18 cellular contexts compared by ENCODE assay signal in the genomic region with DNA sequence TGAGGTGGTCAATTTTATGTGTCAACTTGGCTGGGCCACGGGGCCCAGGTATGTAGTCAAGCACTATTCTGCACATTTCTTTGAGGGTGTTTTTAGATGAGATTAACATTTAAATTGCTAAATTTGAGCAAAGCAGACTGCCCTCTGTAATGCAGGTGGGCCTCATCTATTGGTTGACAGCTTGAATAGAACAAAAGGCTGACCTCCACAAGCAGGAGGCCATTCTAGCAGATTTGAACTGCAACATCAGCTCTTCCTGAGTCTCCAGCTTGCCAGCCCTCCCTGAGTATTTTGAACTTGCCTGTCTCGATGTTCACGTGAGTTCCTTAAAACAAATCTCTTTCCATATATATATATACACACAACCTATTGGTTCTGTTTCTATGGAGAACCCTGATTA.
DNase-seq lines count a peak whose midpoint lies in the region; ATAC-seq and TF ChIP-seq lines count a peak whose summit lies in the region.
"Had no signal": no experiment of that assay in that cellular context is flagged by ENCODE, and none has a peak within 500 bp of the region (broad histone marks: within the 10 kb centered on the region; RNA-seq: fewer than 3 reads in every experiment).

No MANE protein-coding gene starts in this region.

- no peak overlapping the region for H3K4me3 Mint-ChIP-seq in GM23338
- no peak overlapping the region for H3K4me3 Mint-ChIP-seq in H9
- no peak overlapping the region for H3K4me3 Mint-ChIP-seq in brain
- no peak overlapping the region for H3K4me3 Mint-ChIP-seq in activated CD8-positive, alpha-beta T cell treated with anti-CD3 and anti-CD28 coated beads, Interleukin-2, amount 10 ng/mL, durations not matched to agents 7 days and 5 days
- H3K4me3 Mint-ChIP-seq: CD4-positive, alpha-beta memory T cell; HFFc6 had no signal

- H3K9ac ChIP-seq in H9 (ENCODE audit: extremely low read depth, insufficient read length, low read length) = no peak overlapping the region
- H3K9ac ChIP-seq: GM23248 had no signal

- CTCF ChIA-PET in activated CD8-positive, alpha-beta T cell treated with anti-CD3 and anti-CD28 coated beads, Interleukin-2, amount 10 ng/mL, durations not matched to agents 7 days and 5 days (lab: Charles Lee) = no interaction called here

- no peak overlapping the region for H3K23ac ChIP-seq in H9 (ENCODE audit: insufficient read length, low read depth, low read length)

- H2AK5ac ChIP-seq in H9 (ENCODE audit: insufficient read length, low read length) = no peak overlapping the region

- no peak overlapping the region for H3K4ac ChIP-seq in H9 (ENCODE audit: low read depth, low read length)

- no peak overlapping the region for H2BK120ac ChIP-seq in H9 (ENCODE audit: low read depth, low read length, poor library complexity, severe bottlenecking)

- POLR2A ChIA-PET in activated CD8-positive, alpha-beta T cell treated with anti-CD3 and anti-CD28 coated beads, Interleukin-2, amount 10 ng/mL, durations not matched to agents 7 days and 5 days (lab: Charles Lee) = no interaction called here

- H2BK20ac ChIP-seq in H9 (ENCODE audit: low read depth, low read length, poor library complexity, severe bottlenecking) = no peak overlapping the region

- H2BK12ac ChIP-seq in H9 (ENCODE audit: insufficient read length, low read depth, low read length) = no peak overlapping the region

- no peak overlapping the region for H4K5ac ChIP-seq in H9 (ENCODE audit: insufficient read length, low read depth, low read length)

- H3K9me2 ChIP-seq in GM23338 (ENCODE audit: insufficient read depth) = peaks cover 5% of the 10 kb centered on the region; the same call in 1 of the 2 replicates

- TF ChIP-seq CTCF in GM23338 (conservative IDR thresholded peaks at IDR 0.05; ENCODE audit: low read depth in 2 of 2) (no peak), H9 (conservative IDR thresholded peaks at IDR 0.05) (no peak), brain (conservative IDR thresholded peaks at IDR 0.05) (no peak)

- H3K4me1 ChIP-seq in GM23338 (ENCODE audit: insufficient read depth) (peaks cover 64% of the 10 kb centered on the region), H9 (ENCODE audit: insufficient read depth, low read length) (peaks cover 28% of the 10 kb centered on the region)

- no peaks in the 10 kb centered on the region for H3K9me3 ChIP-seq in H9 (ENCODE audit: control insufficient read depth, low read depth, low read length)
- H3K9me3 ChIP-seq: HAP-1 had no signal

- no peak overlapping the region for H3K56ac ChIP-seq in H9 (ENCODE audit: insufficient read length, low read depth, low read length)

- H3K27ac Mint-ChIP-seq in GM23338 = no peak overlapping the region
- peak overlapping the region in 1 of 3 experiments; percentile 22; a peak in 1 of 7 replicates for H3K27ac Mint-ChIP-seq in H9
- peak overlapping the region in 3 of 5 experiments; percentile 57 to 92 (median 87) for H3K27ac Mint-ChIP-seq in brain
- H3K27ac Mint-ChIP-seq in activated CD8-positive, alpha-beta T cell treated with anti-CD3 and anti-CD28 coated beads, Interleukin-2, amount 10 ng/mL, durations not matched to agents 7 days and 5 days = no peak overlapping the region
- H3K27ac Mint-ChIP-seq: CD4-positive, alpha-beta memory T cell; HFFc6 had no signal

- DNase-seq in GM23338 (ENCODE audit: low spot score) (no peak), H9 (no peak), NCI-H69 (lab: John Stamatoyannopoulos, UW) (peak; percentile 24), NOMO-1 (lab: John Stamatoyannopoulos, UW; ENCODE audit: unreplicated experiment in 2 of 2) (no peak), iPS-NIHi7 (ENCODE audit: extremely low spot score) (no peak)
- no peak for DNase-seq in activated CD8-positive, alpha-beta T cell treated with anti-CD3 and anti-CD28 coated beads, Interleukin-2, amount 10 ng/mL, durations not matched to agents 7 days and 5 days
- DNase-seq: C1 segment of cervical spinal cord; Calu3; CD4-positive, alpha-beta memory T cell; COR-L47; DMS53; DMS79 treated with DMSO at 0.1 percent for 48 hours; GF-D8; GM23248; HFFc6 had no signal

- H3K27me3 Mint-ChIP-seq in GM23338 (ENCODE audit: insufficient read depth, low read depth, poor library complexity) = peaks cover 3% of the 10 kb centered on the region
- H3K27me3 Mint-ChIP-seq in H9 (ENCODE audit: low read depth) = no peaks in the 10 kb centered on the region
- H3K27me3 Mint-ChIP-seq in brain = no peaks in the 10 kb centered on the region
- H3K27me3 Mint-ChIP-seq in activated CD8-positive, alpha-beta T cell treated with anti-CD3 and anti-CD28 coated beads, Interleukin-2, amount 10 ng/mL, durations not matched to agents 7 days and 5 days (ENCODE audit: low read depth) = no peaks in the 10 kb centered on the region
- H3K27me3 Mint-ChIP-seq: CD4-positive, alpha-beta memory T cell had no signal

- ATAC-seq in GM23338 = no peak; the same call in 2 of the 3 replicates
- ATAC-seq in activated CD8-positive, alpha-beta T cell treated with anti-CD3 and anti-CD28 coated beads, Interleukin-2, amount 10 ng/mL, durations not matched to agents 7 days and 5 days = no peak
- no peak for ATAC-seq in HG03432 (IDR thresholded peaks at IDR 0.05; ENCODE audit: unreplicated experiment)

- no peaks in the 10 kb centered on the region for H3K79me1 ChIP-seq in H9 (ENCODE audit: insufficient read depth, low read depth, low read length, poor library complexity, severe bottlenecking)

- peak overlapping the region; percentile 66 for H3K4me2 ChIP-seq in GM23338
- H3K4me2 ChIP-seq in H9 (ENCODE audit: insufficient read depth, insufficient read length, low read length) = peak overlapping the region; percentile 7

- H3K18ac ChIP-seq in H9 (ENCODE audit: insufficient read length, low read depth, low read length) = no peak overlapping the region

- H3K23me2 ChIP-seq in H9 (ENCODE audit: insufficient read length, low read depth, low read length, poor library complexity, severe bottlenecking) = no peaks in the 10 kb centered on the region

- no peak overlapping the region for H2BK5ac ChIP-seq in H9 (ENCODE audit: insufficient read length, low read length)

- H4K8ac ChIP-seq in H9 (replicated peaks; ENCODE audit: insufficient read length, low read depth, low read length) = no peak overlapping the region

- no peaks in the 10 kb centered on the region for H3K79me2 ChIP-seq in GM23338 (replicated peaks; ENCODE audit: insufficient read depth)
- H3K79me2 ChIP-seq in H9 (ENCODE audit: insufficient read depth, low read length) = no peaks in the 10 kb centered on the region

- H4K20me1 ChIP-seq in GM23338 (replicated peaks; ENCODE audit: insufficient read depth) (no peaks in the 10 kb centered on the region), H9 (ENCODE audit: control insufficient read depth, insufficient read depth, insufficient read length) (no peaks in the 10 kb centered on the region)

- H3K36me3 Mint-ChIP-seq in GM23338 (ENCODE audit: low read depth) = no peaks in the 10 kb centered on the region
- H3K36me3 Mint-ChIP-seq in H9 (ENCODE audit: insufficient read depth in 1 of 3, low read depth in 3 of 3) = no peaks in the 10 kb centered on the region; a peak in 1 of 7 replicates
- peaks cover 24% of the 10 kb centered on the region for H3K36me3 Mint-ChIP-seq in brain
- no peaks in the 10 kb centered on the region for H3K36me3 Mint-ChIP-seq in activated CD8-positive, alpha-beta T cell treated with anti-CD3 and anti-CD28 coated beads, Interleukin-2, amount 10 ng/mL, durations not matched to agents 7 days and 5 days (ENCODE audit: low read depth)
- H3K36me3 Mint-ChIP-seq: CD4-positive, alpha-beta memory T cell had no signal

- H2AFZ ChIP-seq in GM23338 = no peak overlapping the region
- H2AFZ ChIP-seq in H9 (ENCODE audit: low read length) = no peak overlapping the region
- H2AFZ ChIP-seq: GM23248 had no signal

- no CpG with 5 or more reads among the region's 3 CpGs for WGBS in H9 (ENCODE audit: extremely low coverage, insufficient read length, low lambda C conversion rate)

- no peak overlapping the region for H2BK15ac ChIP-seq in H9 (ENCODE audit: low read depth, low read length)

- H3K14ac ChIP-seq in H9 (ENCODE audit: insufficient read depth, low read length) = no peak overlapping the region

- no peak overlapping the region for H4K91ac ChIP-seq in H9 (ENCODE audit: insufficient read length, low read depth, low read length)

- no peaks in the 10 kb centered on the region for H3K27me3 ChIP-seq in GM23338 (ENCODE audit: insufficient read depth)
- H3K27me3 ChIP-seq in H9 (ENCODE audit: insufficient read depth, low read length) = no peaks in the 10 kb centered on the region

- no peaks in the 10 kb centered on the region for H3F3A ChIP-seq in GM23338 (replicated peaks; ENCODE audit: low read depth)

- no peak overlapping the region for H3T11ph ChIP-seq in H9 (ENCODE audit: low read length)

- H3K4me1 Mint-ChIP-seq in GM23338 (peaks cover 47% of the 10 kb centered on the region), H9 (peaks cover 54 to 57% of the 10 kb centered on the region in 2 experiments), brain (peaks cover 72% of the 10 kb centered on the region)
- no peaks in the 10 kb centered on the region for H3K4me1 Mint-ChIP-seq in activated CD8-positive, alpha-beta T cell treated with anti-CD3 and anti-CD28 coated beads, Interleukin-2, amount 10 ng/mL, durations not matched to agents 7 days and 5 days (ENCODE audit: low read depth)
- H3K4me1 Mint-ChIP-seq: CD4-positive, alpha-beta memory T cell had no signal

- no peaks in the 10 kb centered on the region for H3K36me3 ChIP-seq in GM23338 (ENCODE audit: insufficient read depth)
- H3K36me3 ChIP-seq: HAP-1 had no signal

- H3K9me3 Mint-ChIP-seq in GM23338 = no peaks in the 10 kb centered on the region
- no peaks in the 10 kb centered on the region for H3K9me3 Mint-ChIP-seq in H9
- H3K9me3 Mint-ChIP-seq in brain = peaks cover 0 to 3% (median 0%) of the 10 kb centered on the region in 5 experiments
- no peaks in the 10 kb centered on the region for H3K9me3 Mint-ChIP-seq in activated CD8-positive, alpha-beta T cell treated with anti-CD3 and anti-CD28 coated beads, Interleukin-2, amount 10 ng/mL, durations not matched to agents 7 days and 5 days (ENCODE audit: insufficient read depth)
- H3K9me3 Mint-ChIP-seq: HFFc6 had no signal

- H3K27ac ChIP-seq in GM23338 (ENCODE audit: low read depth) (peak overlapping the region; percentile 36; the same call in 1 of the 2 replicates), H9 (ENCODE audit: insufficient read length, low read depth, low read length) (no peak overlapping the region)
- H3K27ac ChIP-seq: GM23248 had no signal

- peak overlapping the region; percentile 21 for H3K4me3 ChIP-seq in GM23338
- H3K4me3 ChIP-seq: GM23248, HAP-1 had no signal

TF ChIP-seq in GM23338, 12 proteins besides CTCF, POLR2A, EP300 and RAD21 (continues in another document):
- no peak for TF ChIP-seq EZH2phosphoT487 (IDR thresholded peaks at IDR 0.05; ENCODE audit: unreplicated experiment)
- TF ChIP-seq, protein P1, sequence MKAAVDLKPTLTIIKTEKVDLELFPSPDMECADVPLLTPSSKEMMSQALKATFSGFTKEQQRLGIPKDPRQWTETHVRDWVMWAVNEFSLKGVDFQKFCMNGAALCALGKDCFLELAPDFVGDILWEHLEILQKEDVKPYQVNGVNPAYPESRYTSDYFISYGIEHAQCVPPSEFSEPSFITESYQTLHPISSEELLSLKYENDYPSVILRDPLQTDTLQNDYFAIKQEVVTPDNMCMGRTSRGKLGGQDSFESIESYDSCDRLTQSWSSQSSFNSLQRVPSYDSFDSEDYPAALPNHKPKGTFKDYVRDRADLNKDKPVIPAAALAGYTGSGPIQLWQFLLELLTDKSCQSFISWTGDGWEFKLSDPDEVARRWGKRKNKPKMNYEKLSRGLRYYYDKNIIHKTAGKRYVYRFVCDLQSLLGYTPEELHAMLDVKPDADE (IDR thresholded peaks at IDR 0.05) = no peak

Comparison
In these comparisons a context has a peak if more than half of its experiments do, and no peak if none do; other contexts are left out.
1. H3K27ac Mint-ChIP-seq: peak in brain (3 of 5); none in GM23338 (single experiment) and activated CD8-positive, alpha-beta T cell treated with anti-CD3 and anti-CD28 coated beads, Interleukin-2, amount 10 ng/mL, durations not matched to agents 7 days and 5 days (single experiment).